Comparison of ENCODE assay signal across 20 cellular contexts in genomic region chr5:118440496-118440895, GRCh38.
A peak's percentile ranks its signal among the peaks of the same experiment; 100 is the strongest.
DNase-seq lines count a peak whose midpoint lies in the region; ATAC-seq and TF ChIP-seq lines count a peak whose summit lies in the region.
"Had no signal": no experiment of that assay in that cellular context is flagged by ENCODE, and none has a peak within 500 bp of the region (broad histone marks: within the 10 kb centered on the region; RNA-seq: fewer than 3 reads in every experiment).

No MANE protein-coding gene starts in this region.

- peaks cover 2 to 22% (median 4%) of the 10 kb centered on the region in 3 experiments; a peak in 5 of 7 replicates for H3K36me3 Mint-ChIP-seq in H9 (ENCODE audit: insufficient read depth in 1 of 3, low read depth in 3 of 3)

- H4K5ac ChIP-seq in H9 (ENCODE audit: insufficient read length, low read depth, low read length) = no peak overlapping the region

- H2BK12ac ChIP-seq in H9 (ENCODE audit: insufficient read length, low read depth, low read length) = no peak overlapping the region
- no peak overlapping the region for H2BK12ac ChIP-seq in neuronal stem cell (ENCODE audit: low read length)

- H3K9me3 Mint-ChIP-seq in H9 = peaks cover 4 to 8% of the 10 kb centered on the region in 2 experiments; a peak in 4 of 5 replicates

- no peak overlapping the region for H2BK15ac ChIP-seq in H9 (ENCODE audit: low read depth, low read length)
- no peak overlapping the region for H2BK15ac ChIP-seq in neuronal stem cell (ENCODE audit: low read length)

- H3K27ac ChIP-seq in H9 (ENCODE audit: insufficient read length, low read depth, low read length) = no peak overlapping the region
- H3K27ac ChIP-seq in neuronal stem cell (replicated peaks; ENCODE audit: low read length) = no peak overlapping the region
- H3K27ac ChIP-seq: A549; BLaER1 treated with 17β-estradiol and CSF1 and Interleukin-3, amounts not matched to agents 10 nM and 100 nM; SJCRH30 had no signal

- H4K8ac ChIP-seq in H9 (replicated peaks; ENCODE audit: insufficient read length, low read depth, low read length) = no peak overlapping the region
- no peak overlapping the region for H4K8ac ChIP-seq in neuronal stem cell (ENCODE audit: low read depth, low read length)

- H3K79me2 ChIP-seq in H9 (ENCODE audit: insufficient read depth, low read length) = no peaks in the 10 kb centered on the region

- H3K79me1 ChIP-seq in H9 (ENCODE audit: insufficient read depth, low read depth, low read length, poor library complexity, severe bottlenecking) (no peaks in the 10 kb centered on the region), neuronal stem cell (ENCODE audit: low read depth, low read length) (no peaks in the 10 kb centered on the region)

- H4K91ac ChIP-seq in H9 (ENCODE audit: insufficient read length, low read depth, low read length) (no peak overlapping the region), neuronal stem cell (ENCODE audit: low read depth, low read length, poor library complexity) (no peak overlapping the region)

- no peak overlapping the region for H2BK20ac ChIP-seq in H9 (ENCODE audit: low read depth, low read length, poor library complexity, severe bottlenecking)

- DNase-seq in H9 (no peak), NCI-H2227 (lab: John Stamatoyannopoulos, UW; ENCODE audit: unreplicated experiment) (peak; percentile 4), left ventricle myocardium superior (no peak), neuronal stem cell (ENCODE audit: low spot score) (no peak), NCI-H2029 (lab: John Stamatoyannopoulos, UW) (no peak), epidermal melanocyte (ENCODE audit: insufficient read length, low spot score) (no peak)
- DNase-seq: AML-193; CD4-positive, alpha-beta T cell; GF-D8; Karpas-422; NCI-H1092 treated with DMSO at 0.1 percent for 48 hours; NCI-H1436; NCI-H2171; NCI-H748 treated with DMSO at 0.1 percent for 48 hours; SJCRH30 had no signal

- H3K56ac ChIP-seq in H9 (ENCODE audit: insufficient read length, low read depth, low read length) = no peak overlapping the region

- no peaks in the 10 kb centered on the region for H3K9me3 ChIP-seq in H9 (ENCODE audit: control insufficient read depth, low read depth, low read length)
- H3K9me3 ChIP-seq in neuronal stem cell (replicated peaks in 1 of 2; ENCODE audit: control insufficient read depth in 2 of 2, insufficient read depth in 1 of 2, low read depth in 1 of 2, low read length in 2 of 2) = no peaks in the 10 kb centered on the region
- H3K9me3 ChIP-seq: A549; BLaER1 treated with 17β-estradiol and CSF1 and Interleukin-3, amounts not matched to agents 10 nM and 100 nM; SJCRH30 had no signal

- no peaks in the 10 kb centered on the region for H3K27me3 Mint-ChIP-seq in H9 (ENCODE audit: low read depth)
- H3K27me3 Mint-ChIP-seq: CD4-positive, alpha-beta T cell had no signal

- TF ChIP-seq CTCF in H9 (conservative IDR thresholded peaks at IDR 0.05) = no peak

- H3K27me3 ChIP-seq in H9 (ENCODE audit: insufficient read depth, low read length) (no peaks in the 10 kb centered on the region), neuronal stem cell (ENCODE audit: control insufficient read depth in 3 of 3, insufficient read depth in 3 of 3, low read depth in 1 of 3, low read length in 3 of 3) (no peaks in the 10 kb centered on the region)
- H3K27me3 ChIP-seq: BLaER1 treated with 17β-estradiol and CSF1 and Interleukin-3, amounts not matched to agents 10 nM and 100 nM; SJCRH30 had no signal

- H3K9ac ChIP-seq in H9 (ENCODE audit: extremely low read depth, insufficient read length, low read length) (no peak overlapping the region), neuronal stem cell (ENCODE audit: low read depth, low read length, poor library complexity) (no peak overlapping the region)
- H3K9ac ChIP-seq: BLaER1 treated with 17β-estradiol and CSF1 and Interleukin-3, amounts not matched to agents 10 nM and 100 nM had no signal

- no peak overlapping the region for H3K4me2 ChIP-seq in H9 (ENCODE audit: insufficient read depth, insufficient read length, low read length)
- no peak overlapping the region for H3K4me2 ChIP-seq in neuronal stem cell (ENCODE audit: insufficient read depth, low read length, poor library complexity, severe bottlenecking)
- H3K4me2 ChIP-seq: A549 had no signal

- H3K14ac ChIP-seq in H9 (ENCODE audit: insufficient read depth, low read length) (no peak overlapping the region), neuronal stem cell (ENCODE audit: low read length) (no peak overlapping the region)

- H3K36me3 ChIP-seq in neuronal stem cell (replicated peaks in 1 of 2; ENCODE audit: control insufficient read depth in 2 of 2, insufficient read depth in 2 of 2, low read length in 2 of 2) = no peaks in the 10 kb centered on the region
- H3K36me3 ChIP-seq: BLaER1 treated with 17β-estradiol and CSF1 and Interleukin-3, amounts not matched to agents 10 nM and 100 nM; SJCRH30 had no signal

- H2AFZ ChIP-seq in H9 (ENCODE audit: low read length) = no peak overlapping the region
- H2AFZ ChIP-seq in neuronal stem cell (ENCODE audit: low read length) = peak overlapping the region; percentile 0

- no peaks in the 10 kb centered on the region for H4K20me1 ChIP-seq in H9 (ENCODE audit: control insufficient read depth, insufficient read depth, insufficient read length)
- H4K20me1 ChIP-seq: BLaER1 treated with 17β-estradiol and CSF1 and Interleukin-3, amounts not matched to agents 10 nM and 100 nM had no signal

- H2BK5ac ChIP-seq in H9 (ENCODE audit: insufficient read length, low read length) (no peak overlapping the region), neuronal stem cell (ENCODE audit: low read length) (no peak overlapping the region)

- H3K23me2 ChIP-seq in H9 (ENCODE audit: insufficient read length, low read depth, low read length, poor library complexity, severe bottlenecking) = no peaks in the 10 kb centered on the region

- H3K4me1 ChIP-seq in H9 (ENCODE audit: insufficient read depth, low read length) (no peaks in the 10 kb centered on the region; the same call in 1 of the 2 replicates), neuronal stem cell (ENCODE audit: control insufficient read depth in 2 of 2, insufficient read depth in 1 of 2, low read depth in 1 of 2, low read length in 2 of 2) (peaks cover 0 to 17% of the 10 kb centered on the region in 2 donors)
- H3K4me1 ChIP-seq: A549, SJCRH30 had no signal

- no peak overlapping the region for H3K4me3 Mint-ChIP-seq in H9
- H3K4me3 Mint-ChIP-seq: CD4-positive, alpha-beta T cell had no signal

- no peak overlapping the region for H2BK120ac ChIP-seq in H9 (ENCODE audit: low read depth, low read length, poor library complexity, severe bottlenecking)
- H2BK120ac ChIP-seq in neuronal stem cell (ENCODE audit: low read depth, low read length) = no peak overlapping the region

- peak; percentile 51 for ATAC-seq in left ventricle myocardium superior
- ATAC-seq in HG03432 (IDR thresholded peaks at IDR 0.05; ENCODE audit: unreplicated experiment) = no peak
- ATAC-seq: A549, HepG2, SK-N-SH treated with all-trans-retinoic acid at 6 μM for 48 hours had no signal

- intact Hi-C loops in left ventricle myocardium superior (cut with micrococcal nuclease) = no loop called here

- H3K4me1 Mint-ChIP-seq in H9 = peaks cover 17 to 21% of the 10 kb centered on the region in 2 experiments

- no CpG with 5 or more reads among the region's 5 CpGs for WGBS in H9 (ENCODE audit: extremely low coverage, insufficient read length, low lambda C conversion rate)
- WGBS in neuronal stem cell (ENCODE audit: extremely low coverage in 2 of 2, insufficient read length in 2 of 2, insufficient replicate concordance in 1 of 2), 2 donors = no CpG with 5 or more reads among the region's 5 CpGs

- H3T11ph ChIP-seq in H9 (ENCODE audit: low read length) = no peak overlapping the region

- H2AK5ac ChIP-seq in H9 (ENCODE audit: insufficient read length, low read length) (no peak overlapping the region), neuronal stem cell (ENCODE audit: low read depth, low read length) (no peak overlapping the region)

- H3K27ac Mint-ChIP-seq in H9 = peak overlapping the region; percentile 5 to 53 (median 7); a peak in 2 of 7 replicates
- H3K27ac Mint-ChIP-seq: CD4-positive, alpha-beta T cell had no signal

- H3K23ac ChIP-seq in H9 (ENCODE audit: insufficient read length, low read depth, low read length) (no peak overlapping the region), neuronal stem cell (ENCODE audit: low read depth, low read length, poor library complexity) (no peak overlapping the region)

- H3K4ac ChIP-seq in H9 (ENCODE audit: low read depth, low read length) = no peak overlapping the region
- no peak overlapping the region for H3K4ac ChIP-seq in neuronal stem cell (ENCODE audit: low read length)

- H3K18ac ChIP-seq in H9 (ENCODE audit: insufficient read length, low read depth, low read length) = no peak overlapping the region
- H3K18ac ChIP-seq in neuronal stem cell (ENCODE audit: low read length) = no peak overlapping the region

- no peak overlapping the region for H3K4me3 ChIP-seq in neuronal stem cell (ENCODE audit: low read length in 2 of 2)
- H3K4me3 ChIP-seq: A549; BLaER1 treated with 17β-estradiol and CSF1 and Interleukin-3, amounts not matched to agents 10 nM and 100 nM; SJCRH30 had no signal
